In genomic region chr7:99631311-99632109, GRCh38 we compare ENCODE assay signal across 8 cellular contexts. TPM values are rescaled to one million over a fixed set of nuclear protein-coding genes. Genes with fewer than 3 reads are reported as not detected.
DNase-seq lines count a peak whose midpoint lies in the region; ATAC-seq and TF ChIP-seq lines count a peak whose summit lies in the region.

No MANE protein-coding gene starts in this region.

- 54% methylated on average over 8 of the region's 8 CpGs for WGBS in HUES64

- H3K36me3 ChIP-seq in HUES64 (ENCODE audit: insufficient read depth, low read length), result peaks cover 61% of the 10 kb centered on the region

- in situ Hi-C loops in GM13976 (cut with MboI; ENCODE audit: low sequenced_read_pairs, unreplicated experiment), result no loop called here

- H3K27me3 Mint-ChIP-seq in activated T-cell treated with anti-CD3 and anti-CD28 coated beads, Interleukin-2, amount 50 U/mL, for 24 hours, result no peaks in the 10 kb centered on the region
- no peaks in the 10 kb centered on the region for H3K27me3 Mint-ChIP-seq in stimulated activated naive CD8-positive, alpha-beta T cell treated with anti-CD3 and anti-CD28 coated beads, Interleukin-15, amount 100 ng/mL, for 72 hours

- H3K4me3 ChIP-seq in AG09309 (ENCODE audit: control insufficient read depth, low read depth, low read length) (no peak overlapping the region), HUES64 (ENCODE audit: low read length) (no peak overlapping the region)

- H3K9me3 ChIP-seq in HUES64 (ENCODE audit: insufficient read depth, low read depth, low read length), result no peaks in the 10 kb centered on the region

- H3K4me3 Mint-ChIP-seq in activated T-cell treated with anti-CD3 and anti-CD28 coated beads, Interleukin-2, amount 50 U/mL, for 24 hours, result peak overlapping the region; percentile 16
- H3K4me3 Mint-ChIP-seq in stimulated activated naive CD8-positive, alpha-beta T cell treated with anti-CD3 and anti-CD28 coated beads, Interleukin-15, amount 100 ng/mL, for 72 hours, result peak overlapping the region; percentile 38 to 77

- H3K27me3 ChIP-seq in HUES64 (ENCODE audit: insufficient read depth, low read length), result no peaks in the 10 kb centered on the region

- H3K36me3 Mint-ChIP-seq in activated T-cell treated with anti-CD3 and anti-CD28 coated beads, Interleukin-2, amount 50 U/mL, for 24 hours (ENCODE audit: low read depth), result peaks cover 90% of the 10 kb centered on the region

- peaks cover 71% of the 10 kb centered on the region for H3K4me1 Mint-ChIP-seq in activated T-cell treated with anti-CD3 and anti-CD28 coated beads, Interleukin-2, amount 50 U/mL, for 24 hours (ENCODE audit: low read depth)
- H3K4me1 Mint-ChIP-seq in stimulated activated naive CD8-positive, alpha-beta T cell treated with anti-CD3 and anti-CD28 coated beads, Interleukin-15, amount 100 ng/mL, for 72 hours, result peaks cover 82% of the 10 kb centered on the region

- peak overlapping the region; percentile 95 for H3K27ac Mint-ChIP-seq in activated T-cell treated with anti-CD3 and anti-CD28 coated beads, Interleukin-2, amount 50 U/mL, for 24 hours
- H3K27ac Mint-ChIP-seq in stimulated activated naive CD8-positive, alpha-beta T cell treated with anti-CD3 and anti-CD28 coated beads, Interleukin-15, amount 100 ng/mL, for 72 hours, result peak overlapping the region; percentile 92 to 95

- DNase-seq in AG09309 (ENCODE audit: low read depth) (no peak), left cardiac atrium (no peak), GM10248 (ENCODE audit: extremely low spot score) (no peak), GM13976 (ENCODE audit: low spot score) (no peak), NCI-H446 (lab: John Stamatoyannopoulos, UW) (no peak)
- peak; percentile 60 for DNase-seq in activated T-cell treated with anti-CD3 and anti-CD28 coated beads, Interleukin-2, amount 50 U/mL, for 24 hours
- peak; percentile 67 to 79 for DNase-seq in stimulated activated naive CD8-positive, alpha-beta T cell treated with anti-CD3 and anti-CD28 coated beads, Interleukin-15, amount 100 ng/mL, for 72 hours

- H3K27ac ChIP-seq in HUES64 (ENCODE audit: low read depth, low read length), result peak overlapping the region; percentile 32; the same call in 1 of the 2 replicates

- intact Hi-C loops in left cardiac atrium (cut with DNase I), result loop anchor here in 1 of 2 donors (10.0 kb wide), 1 partner anchor 213 kb away; no protein-coding TSS in a partner anchor

- CTCF ChIA-PET in GM10248 (lab: Yijun Ruan, JAX), result interaction anchor here (0.8 to 2.7 kb wide), 4 partner anchors 9 to 54 kb away, joined by 3 to 10 read pairs (median 3); partner anchors contain the start of gene ZSCAN25

- no peaks in the 10 kb centered on the region for H3K9me3 Mint-ChIP-seq in activated T-cell treated with anti-CD3 and anti-CD28 coated beads, Interleukin-2, amount 50 U/mL, for 24 hours
- H3K9me3 Mint-ChIP-seq in stimulated activated naive CD8-positive, alpha-beta T cell treated with anti-CD3 and anti-CD28 coated beads, Interleukin-15, amount 100 ng/mL, for 72 hours, result no peaks in the 10 kb centered on the region

- ATAC-seq in left cardiac atrium, result peak; percentile 78 to 81
- peak; percentile 98 for ATAC-seq in stimulated activated naive CD8-positive, alpha-beta T cell treated with anti-CD3 and anti-CD28 coated beads, Interleukin-15, amount 100 ng/mL, for 72 hours

- H3K9ac ChIP-seq in HUES64 (ENCODE audit: low read depth, low read length), result no peak overlapping the region

- TF ChIP-seq CTCF in AG09309 (IDR thresholded peaks at IDR 0.05; ENCODE audit: control insufficient read depth, insufficient read depth, low read depth, low read length, missing control alignments), result peak; percentile 40
- TF ChIP-seq CTCF in GM10248 (IDR thresholded peaks at IDR 0.05; ENCODE audit: control extremely low read depth, extremely low read depth, low read depth, missing control alignments), result no peak
- no peak for TF ChIP-seq CTCF in GM13976 (IDR thresholded peaks at IDR 0.05; ENCODE audit: borderline replicate concordance, control extremely low read depth, extremely low read depth, insufficient read depth, missing control alignments)

- H3K4me1 ChIP-seq in HUES64 (ENCODE audit: insufficient read depth, low read length), result peaks cover 25% of the 10 kb centered on the region

- POLR2A ChIA-PET in GM10248 (lab: Yijun Ruan, JAX), result no interaction called here

RNA-seq across cellular contexts. Expression of gene ZSCAN25, which starts 14.8 kb away (rescaled TPM):
- 8.9 TPM for polyA plus RNA-seq in HUES64 (2013, experiment 1 of 2)
- 9.2 TPM for polyA plus RNA-seq in HUES64 (2013, experiment 2 of 2)
- 1 to 10 TPM; 9.4 to 9.7 TPM for total RNA-seq in left cardiac atrium

RNA-seq across cellular contexts. Expression of gene TMEM225B, which starts 33.4 kb away (rescaled TPM):
- not detected for polyA plus RNA-seq in HUES64 (2013, experiment 1 of 2)
- 0.32 TPM for polyA plus RNA-seq in HUES64 (2013, experiment 2 of 2)
- under 1 TPM; 0.18 to 0.50 TPM for total RNA-seq in left cardiac atrium

RNA-seq across cellular contexts. Expression of gene CYP3A5, which starts 48.3 kb away (rescaled TPM):
- polyA plus RNA-seq in HUES64 (2013, experiment 1 of 2), result 0.25 TPM
- not detected for polyA plus RNA-seq in HUES64 (2013, experiment 2 of 2)
- under 1 TPM; 0.16 to 0.44 TPM for total RNA-seq in left cardiac atrium

Comparison
In these comparisons a context has a peak if more than half of its experiments do, and no peak if none do; other contexts are left out.
1. DNase-seq: peak in activated T-cell treated with anti-CD3 and anti-CD28 coated beads, Interleukin-2, amount 50 U/mL, for 24 hours (single experiment) and stimulated activated naive CD8-positive, alpha-beta T cell treated with anti-CD3 and anti-CD28 coated beads, Interleukin-15, amount 100 ng/mL, for 72 hours (2 of 2); none in AG09309 (single experiment), left cardiac atrium (single experiment), GM10248 (single experiment), GM13976 (single experiment) and NCI-H446 (0 of 2).